In genomic region chr11:44536779-44537516, GRCh38 we compare ENCODE assay signal across 31 cellular contexts.
"Had no signal": no experiment of that assay in that cellular context is flagged by ENCODE, and none has a peak within 500 bp of the region (broad histone marks: within the 10 kb centered on the region; RNA-seq: fewer than 3 reads in every experiment).

No MANE protein-coding gene starts in this region.

- ATAC-seq: activated CD8-positive, alpha-beta T cell treated with anti-CD3 and anti-CD28 coated beads for 36 hours; PC-3 had no signal

- H3K4me3 ChIP-seq: ascending aorta, MG63, Peyer's patch had no signal

- H3K27me3 Mint-ChIP-seq: activated CD8-positive, alpha-beta T cell treated with anti-CD3 and anti-CD28 coated beads for 36 hours; activated naive CD4-positive, alpha-beta T cell treated with anti-CD3 and anti-CD28 coated beads, Interleukin-2, amount 50 U/mL, for 24 hours; activated T-cell treated with anti-CD3 and anti-CD28 coated beads, Interleukin-2, amount 50 U/mL, for 24 hours had no signal

- H3K27ac Mint-ChIP-seq: activated CD8-positive, alpha-beta T cell treated with anti-CD3 and anti-CD28 coated beads for 36 hours; activated naive CD4-positive, alpha-beta T cell treated with anti-CD3 and anti-CD28 coated beads, Interleukin-2, amount 50 U/mL, for 24 hours; activated naive CD8-positive, alpha-beta T cell treated with anti-CD3 and anti-CD28 coated beads, Interleukin-2, amount 10 ng/mL, durations not matched to agents 7 days and 5 days; activated T-cell treated with anti-CD3 and anti-CD28 coated beads, Interleukin-2, amount 50 U/mL, for 24 hours; activated T-helper 2 cell treated with anti-CD3 and anti-CD28 coated beads, Interferon-gamma antibody, Interleukin-2, Interleukin-4, amounts not matched to agents 10 μg/mL and 5 μg/mL and 100 μg/mL, durations not matched to agents 14 hours and 24 hours and 36 hours had no signal

- H3K4me3 Mint-ChIP-seq: activated CD8-positive, alpha-beta T cell treated with anti-CD3 and anti-CD28 coated beads for 36 hours; activated naive CD4-positive, alpha-beta T cell treated with anti-CD3 and anti-CD28 coated beads, Interleukin-2, amount 50 U/mL, for 24 hours; activated naive CD8-positive, alpha-beta T cell treated with anti-CD3 and anti-CD28 coated beads, Interleukin-2, amount 10 ng/mL, durations not matched to agents 7 days and 5 days; activated T-cell treated with anti-CD3 and anti-CD28 coated beads, Interleukin-2, amount 50 U/mL, for 24 hours had no signal

- DNase-seq: activated CD4-positive, alpha-beta T cell treated with anti-CD3 and anti-CD28 coated beads for 1 hour; activated CD4-positive, alpha-beta T cell treated with anti-CD3 and anti-CD28 coated beads for 48 hours; activated CD4-positive, CD25-positive, alpha-beta regulatory T cell; activated CD8-positive, alpha-beta T cell treated with anti-CD3 and anti-CD28 coated beads for 36 hours; activated gamma-delta T cell; activated naive CD4-positive, alpha-beta T cell treated with Interleukin-2 at 50 U/mL for 16 hours; activated naive CD8-positive, alpha-beta T cell treated with anti-CD3 and anti-CD28 coated beads, Interleukin-2, amount 10 ng/mL, durations not matched to agents 7 days and 5 days; activated T-cell treated with anti-CD3 and anti-CD28 coated beads, Interleukin-2, amount 50 U/mL, for 24 hours; amygdala; Kasumi-1; KG1; MG63; NCI-H1048; NCI-H1105 treated with DMSO at 0.1 percent for 48 hours; NCI-H1436; NCI-H1694; NCI-H1930; NCI-H2081 treated with DMSO at 0.1 percent for 48 hours; NCI-H345; NCI-H524 treated with DMSO at 0.1 percent for 48 hours; NK-92 treated with Interleukin-12 subunit alpha and Interleukin-12 subunit beta, amount 100 ng/mL, for 24 hours; PC-3; Peyer's patch; RPMI8226; SIG-M5; T1000; WERI-Rb-1 had no signal

- H3K9me3 Mint-ChIP-seq: activated CD8-positive, alpha-beta T cell treated with anti-CD3 and anti-CD28 coated beads for 36 hours; activated naive CD4-positive, alpha-beta T cell treated with anti-CD3 and anti-CD28 coated beads, Interleukin-2, amount 50 U/mL, for 24 hours; activated naive CD8-positive, alpha-beta T cell treated with anti-CD3 and anti-CD28 coated beads, Interleukin-2, amount 10 ng/mL, durations not matched to agents 7 days and 5 days; activated T-cell treated with anti-CD3 and anti-CD28 coated beads, Interleukin-2, amount 50 U/mL, for 24 hours; activated T-helper 2 cell treated with anti-CD3 and anti-CD28 coated beads, Interferon-gamma antibody, Interleukin-2, Interleukin-4, amounts not matched to agents 10 μg/mL and 5 μg/mL and 100 μg/mL, durations not matched to agents 14 hours and 24 hours and 36 hours had no signal

- H3K36me3 ChIP-seq: ascending aorta, MG63, Peyer's patch, WERI-Rb-1 had no signal

- H3K36me3 Mint-ChIP-seq: activated naive CD4-positive, alpha-beta T cell treated with anti-CD3 and anti-CD28 coated beads, Interleukin-2, amount 50 U/mL, for 24 hours; activated naive CD8-positive, alpha-beta T cell treated with anti-CD3 and anti-CD28 coated beads, Interleukin-2, amount 10 ng/mL, durations not matched to agents 7 days and 5 days; IgD-negative memory B cell had no signal

- H3K4me1 ChIP-seq: ascending aorta had no signal

- H3K27ac ChIP-seq: ascending aorta, Peyer's patch, WERI-Rb-1 had no signal

- H3K4me1 Mint-ChIP-seq: activated naive CD4-positive, alpha-beta T cell treated with anti-CD3 and anti-CD28 coated beads, Interleukin-2, amount 50 U/mL, for 24 hours; activated naive CD8-positive, alpha-beta T cell treated with anti-CD3 and anti-CD28 coated beads, Interleukin-2, amount 10 ng/mL, durations not matched to agents 7 days and 5 days had no signal

- H3K9me3 ChIP-seq: ascending aorta, MG63, Peyer's patch had no signal

- H3K27me3 ChIP-seq: ascending aorta, MG63, Peyer's patch had no signal
